Comparison of ENCODE assay signal across 10 cellular contexts in the genomic region with DNA sequence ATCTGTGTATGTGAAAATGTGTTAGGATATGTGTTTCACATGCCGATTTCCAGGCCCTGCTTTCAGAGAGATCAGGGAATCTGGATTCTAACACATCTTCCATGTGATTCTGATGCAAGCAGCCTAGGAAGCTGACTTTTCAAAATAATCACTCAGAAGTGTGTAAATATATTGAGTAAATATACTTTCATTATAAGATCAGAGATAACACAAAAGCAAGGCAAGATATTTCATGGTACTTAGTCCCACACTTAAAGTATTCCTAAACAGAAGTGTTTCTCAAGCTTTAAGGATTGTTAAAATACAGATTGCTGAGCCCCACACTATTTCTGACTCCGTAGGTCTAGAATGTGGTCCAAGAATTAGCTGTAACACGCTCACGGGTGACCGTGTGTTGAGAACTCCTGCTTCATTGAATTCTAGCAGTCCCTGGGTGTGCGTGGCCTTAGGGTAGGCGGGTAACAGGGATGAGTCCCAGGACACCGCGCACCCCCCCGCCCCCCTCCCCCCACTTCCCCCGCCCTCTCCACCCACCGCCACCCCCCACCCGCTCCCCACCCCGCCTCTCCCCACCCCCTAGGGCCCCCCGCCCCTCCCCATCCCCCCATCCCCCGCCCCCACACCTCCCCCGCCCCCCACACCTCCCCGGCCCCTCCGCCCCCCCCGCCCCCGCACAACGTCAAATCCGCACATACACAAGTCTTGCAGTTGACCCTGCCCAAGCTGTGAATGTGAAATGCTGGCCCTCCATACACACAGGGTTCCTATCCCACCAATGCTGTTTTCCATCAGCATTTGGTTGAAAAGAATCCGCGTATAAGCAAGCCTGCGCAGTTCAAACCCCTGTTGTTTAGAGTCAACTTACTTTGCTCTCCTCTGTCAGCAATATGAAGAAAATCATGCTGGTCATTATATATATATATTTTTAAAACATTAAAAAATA.
A peak's percentile ranks its signal among the peaks of the same experiment; 100 is the strongest.
DNase-seq lines count a peak whose midpoint lies in the region; ATAC-seq, FAIRE-seq and TF ChIP-seq lines count a peak whose summit lies in the region.
"Had no signal": no experiment of that assay in that cellular context is flagged by ENCODE, and none has a peak within 500 bp of the region (broad histone marks: within the 10 kb centered on the region; RNA-seq: fewer than 3 reads in every experiment).

No MANE protein-coding gene starts in this region.

- in situ Hi-C loops in K562 (cut with MboI) = no loop called here

- TF ChIP-seq CTCF in K562 (IDR thresholded peaks at IDR 0.05 in 2 of 3, conservative IDR thresholded peaks at IDR 0.05 in 1 of 3; ENCODE audit: insufficient read depth in 2 of 3, low read depth in 1 of 3, low read length in 3 of 3) (no peak), smooth muscle cell (IDR thresholded peaks at IDR 0.05; ENCODE audit: borderline replicate concordance, insufficient read depth, poor library complexity, severe bottlenecking) (no peak)

- no peak for TF ChIP-seq RAD21 in K562 (CRISPR knock-in tag; conservative IDR thresholded peaks at IDR 0.05 in 1 of 2, IDR thresholded peaks at IDR 0.05 in 1 of 2)

- TF ChIP-seq EP300 in K562 (IDR thresholded peaks at IDR 0.05; ENCODE audit: low read length) = no peak

- peak; percentile 55; the same call in 2 of the 3 replicates for ATAC-seq in K562
- no peak for ATAC-seq in left lobe of liver

- H3K9me1 ChIP-seq in K562 (ENCODE audit: control insufficient read depth, insufficient read depth, low read length) = no peaks in the 10 kb centered on the region

- no peaks in the 10 kb centered on the region for H3F3A ChIP-seq in smooth muscle cell (ENCODE audit: low read depth)

- H3K9ac ChIP-seq in K562 (ENCODE audit: insufficient read depth in 1 of 2, low read depth in 2 of 2, low read length in 2 of 2) (no peak overlapping the region; a peak in 1 of 4 replicates), smooth muscle cell (ENCODE audit: low read depth) (no peak overlapping the region)

- no peak for TF ChIP-seq POLR2A in K562 (conservative IDR thresholded peaks at IDR 0.05)

- 80% methylated on average over 6 of the region's 26 CpGs for WGBS in K562 (ENCODE audit: insufficient coverage, low coverage, missing lambda C conversion rate)
- 83% methylated on average over 14 of the region's 26 CpGs for WGBS in smooth muscle cell (ENCODE audit: low lambda C conversion rate)

- peak overlapping the region; percentile 72 for H3K27ac ChIP-seq in K562 (ENCODE audit: extremely low read depth, low read depth, low read length)
- H3K27ac ChIP-seq in smooth muscle cell (ENCODE audit: low read depth) = peak overlapping the region; percentile 55

- H2AFZ ChIP-seq in K562 (ENCODE audit: low read depth, low read length) = peak overlapping the region; percentile 84
- H2AFZ ChIP-seq in smooth muscle cell (ENCODE audit: low read depth) = peak overlapping the region; percentile 65

- intact Hi-C loops in K562 (cut with micrococcal nuclease) = no loop called here

- POLR2A ChIA-PET in K562 (lab: Yijun Ruan, JAX) = no interaction called here

- peak; percentile 55 for DNase-seq in DMS53 (lab: John Stamatoyannopoulos, UW)
- DNase-seq in DMS53 treated with DMSO at 0.1 percent for 48 hours (lab: John Stamatoyannopoulos, UW; ENCODE audit: unreplicated experiment) = no peak
- DNase-seq in NAMALWA (ENCODE audit: low spot score) = peak; percentile 7
- DNase-seq in K562 (ENCODE audit: extremely low read depth in 1 of 4, low spot score in 3 of 4) = no peak
- no peak for DNase-seq in smooth muscle cell (lab: John Stamatoyannopoulos, UW; ENCODE audit: unreplicated experiment)
- DNase-seq in left lobe of liver (ENCODE audit: low spot score) = no peak
- DNase-seq in C1 segment of cervical spinal cord (lab: John Stamatoyannopoulos, UW) = no peak
- no peak for DNase-seq in globus pallidus (ENCODE audit: low spot score)
- DNase-seq: GF-D8, nucleus accumbens had no signal

- H3K4me2 ChIP-seq in K562 (ENCODE audit: insufficient read depth, low read length) (peak overlapping the region; percentile 39; the same call in 1 of the 2 replicates), smooth muscle cell (no peak overlapping the region)

- H3K79me2 ChIP-seq in K562 (ENCODE audit: control insufficient read depth, insufficient read depth, low read length) (no peaks in the 10 kb centered on the region), smooth muscle cell (ENCODE audit: low read depth) (no peaks in the 10 kb centered on the region)

- H3K27me3 ChIP-seq in K562 (ENCODE audit: control insufficient read depth in 2 of 2, insufficient read depth in 2 of 2, low read length in 2 of 2) (no peaks in the 10 kb centered on the region), smooth muscle cell (ENCODE audit: low read depth) (no peaks in the 10 kb centered on the region)

- peaks cover 2% of the 10 kb centered on the region for H3K9me3 ChIP-seq in K562 (replicated peaks; ENCODE audit: control insufficient read depth, insufficient read depth, low read depth, low read length)
- H3K9me3 ChIP-seq in smooth muscle cell (replicated peaks; ENCODE audit: low read depth) = no peaks in the 10 kb centered on the region

- no peak for FAIRE-seq in K562 (lab: Jason Lieb, UNC)

- H3K4me3 ChIP-seq in K562 = no peak overlapping the region
- H3K4me3 ChIP-seq in smooth muscle cell = no peak overlapping the region

- H3K4me1 ChIP-seq in K562 (replicated peaks in 1 of 2; ENCODE audit: control insufficient read depth in 2 of 2, insufficient read depth in 2 of 2, low read length in 2 of 2) = peaks cover 7 to 17% of the 10 kb centered on the region in 2 experiments; a peak in 3 of 5 replicates
- peaks cover 3% of the 10 kb centered on the region for H3K4me1 ChIP-seq in smooth muscle cell (ENCODE audit: low read depth)

- BruUV-seq in K562 (replicated peaks; lab: Mats Ljungman, UMichigan) = no TSS peak

- CTCF ChIA-PET in K562 (lab: Yijun Ruan, JAX; ENCODE audit: low intra/inter-chr PET ratio) = no interaction called here

- no peaks in the 10 kb centered on the region for H4K20me1 ChIP-seq in K562 (replicated peaks; ENCODE audit: control insufficient read depth, insufficient read depth, low read length)
- no peaks in the 10 kb centered on the region for H4K20me1 ChIP-seq in smooth muscle cell (ENCODE audit: low read depth)

- H3K36me3 ChIP-seq in K562 (ENCODE audit: control insufficient read depth, insufficient read depth, low read length) = no peaks in the 10 kb centered on the region
- H3K36me3 ChIP-seq in smooth muscle cell (ENCODE audit: low read depth) = no peaks in the 10 kb centered on the region

TF ChIP-seq in K562, 482 proteins besides CTCF, POLR2A, EP300 and RAD21:
- TF ChIP-seq ZNF175 (CRISPR knock-in tag; IDR thresholded peaks at IDR 0.05; ENCODE audit: low read depth) (no peak), EP400 (IDR thresholded peaks at IDR 0.05) (0 out of 2 replicates have a peak, but pooled peaks have one; percentile 9), ZKSCAN1 (IDR thresholded peaks at IDR 0.05; ENCODE audit: low read depth, low read length) (no peak), ZBTB33 (CRISPR knock-in tag; IDR thresholded peaks at IDR 0.05) (peak; percentile 11; the same call in 1 of the 2 replicates), SUPT5H (IDR thresholded peaks at IDR 0.05) (no peak), CEBPG (CRISPR knock-in tag; IDR thresholded peaks at IDR 0.05) (peak; percentile 30; the same call in 1 of the 2 replicates), CEBPG (tag; conservative IDR thresholded peaks at IDR 0.05 in 1 of 2, IDR thresholded peaks at IDR 0.05 in 1 of 2) (no peak), SP1 (CRISPR knock-in tag; IDR thresholded peaks at IDR 0.05) (no peak)
- TF ChIP-seq, protein P1, sequence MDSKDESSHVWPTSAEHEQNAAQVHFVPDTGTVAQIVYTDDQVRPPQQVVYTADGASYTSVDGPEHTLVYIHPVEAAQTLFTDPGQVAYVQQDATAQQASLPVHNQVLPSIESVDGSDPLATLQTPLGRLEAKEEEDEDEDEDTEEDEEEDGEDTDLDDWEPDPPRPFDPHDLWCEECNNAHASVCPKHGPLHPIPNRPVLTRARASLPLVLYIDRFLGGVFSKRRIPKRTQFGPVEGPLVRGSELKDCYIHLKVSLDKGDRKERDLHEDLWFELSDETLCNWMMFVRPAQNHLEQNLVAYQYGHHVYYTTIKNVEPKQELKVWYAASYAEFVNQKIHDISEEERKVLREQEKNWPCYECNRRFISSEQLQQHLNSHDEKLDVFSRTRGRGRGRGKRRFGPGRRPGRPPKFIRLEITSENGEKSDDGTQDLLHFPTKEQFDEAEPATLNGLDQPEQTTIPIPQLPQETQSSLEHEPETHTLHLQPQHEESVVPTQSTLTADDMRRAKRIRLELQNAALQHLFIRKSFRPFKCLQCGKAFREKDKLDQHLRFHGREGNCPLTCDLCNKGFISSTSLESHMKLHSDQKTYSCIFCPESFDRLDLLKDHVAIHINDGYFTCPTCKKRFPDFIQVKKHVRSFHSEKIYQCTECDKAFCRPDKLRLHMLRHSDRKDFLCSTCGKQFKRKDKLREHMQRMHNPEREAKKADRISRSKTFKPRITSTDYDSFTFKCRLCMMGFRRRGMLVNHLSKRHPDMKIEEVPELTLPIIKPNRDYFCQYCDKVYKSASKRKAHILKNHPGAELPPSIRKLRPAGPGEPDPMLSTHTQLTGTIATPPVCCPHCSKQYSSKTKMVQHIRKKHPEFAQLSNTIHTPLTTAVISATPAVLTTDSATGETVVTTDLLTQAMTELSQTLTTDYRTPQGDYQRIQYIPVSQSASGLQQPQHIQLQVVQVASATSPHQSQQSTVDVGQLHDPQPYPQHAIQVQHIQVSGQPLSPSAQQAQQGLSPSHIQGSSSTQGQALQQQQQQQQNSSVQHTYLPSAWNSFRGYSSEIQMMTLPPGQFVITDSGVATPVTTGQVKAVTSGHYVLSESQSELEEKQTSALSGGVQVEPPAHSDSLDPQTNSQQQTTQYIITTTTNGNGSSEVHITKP (IDR thresholded peaks at IDR 0.05; ENCODE audit: partially characterized antibody) = no peak

Comparison
In these comparisons a context has a peak if more than half of its experiments do, and no peak if none do; other contexts are left out.
1. DNase-seq: peak in DMS53 (single experiment) and NAMALWA (single experiment); none in DMS53 treated with DMSO at 0.1 percent for 48 hours (single experiment), K562 (0 of 4), smooth muscle cell (single experiment), left lobe of liver (single experiment), C1 segment of cervical spinal cord (0 of 14) and globus pallidus (single experiment).